Comparison of ENCODE assay signal across 2 cellular contexts in the genomic region with DNA sequence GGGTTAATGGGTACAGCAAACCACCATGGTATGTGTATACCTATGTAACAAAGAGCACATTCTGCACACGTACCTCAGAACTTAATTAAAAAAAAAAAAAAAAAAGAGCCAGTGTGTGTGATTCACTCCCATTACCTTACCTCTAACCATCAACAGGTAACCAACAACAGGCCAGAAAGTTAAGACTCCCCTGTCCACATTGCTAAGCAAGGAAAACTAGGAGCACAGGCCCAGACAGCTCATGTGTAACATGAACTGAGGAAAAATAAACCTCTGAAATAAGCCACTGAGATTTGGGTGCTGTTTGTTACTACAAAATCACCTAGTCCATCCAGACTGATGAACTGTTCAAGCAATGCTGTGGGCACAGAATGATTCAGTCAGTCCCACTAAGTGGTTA.
TF ChIP-seq lines count a peak whose summit lies in the region.

No MANE protein-coding gene starts in this region.

TF ChIP-seq in K562, 482 proteins besides CTCF, POLR2A, EP300 and RAD21:
- TF ChIP-seq, protein P1, sequence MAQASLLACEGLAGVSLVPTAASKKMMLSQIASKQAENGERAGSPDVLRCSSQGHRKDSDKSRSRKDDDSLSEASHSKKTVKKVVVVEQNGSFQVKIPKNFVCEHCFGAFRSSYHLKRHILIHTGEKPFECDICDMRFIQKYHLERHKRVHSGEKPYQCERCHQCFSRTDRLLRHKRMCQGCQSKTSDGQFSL (CRISPR knock-in tag; IDR thresholded peaks at IDR 0.05): no peak
- TF ChIP-seq, protein P1 (tag; IDR thresholded peaks at IDR 0.05): no peak

TF ChIP-seq in GM12891, 5 proteins besides CTCF, POLR2A, EP300 and RAD21:
- no peak for TF ChIP-seq TAF1 (IDR thresholded peaks at IDR 0.05; ENCODE audit: low read depth, low read length)
- no peak for TF ChIP-seq PAX5 (IDR thresholded peaks at IDR 0.05; ENCODE audit: insufficient read depth, low read length, severe bottlenecking)
- no peak for TF ChIP-seq SPI1 (IDR thresholded peaks at IDR 0.05; ENCODE audit: low read depth, low read length)
- no peak for TF ChIP-seq POU2F2 (IDR thresholded peaks at IDR 0.05; ENCODE audit: low read depth, low read length)
- no peak for TF ChIP-seq POLR2AphosphoS5 (IDR thresholded peaks at IDR 0.05; ENCODE audit: low read depth, low read length)
